Comparison of ENCODE assay signal across 8 cellular contexts in the genomic region with DNA sequence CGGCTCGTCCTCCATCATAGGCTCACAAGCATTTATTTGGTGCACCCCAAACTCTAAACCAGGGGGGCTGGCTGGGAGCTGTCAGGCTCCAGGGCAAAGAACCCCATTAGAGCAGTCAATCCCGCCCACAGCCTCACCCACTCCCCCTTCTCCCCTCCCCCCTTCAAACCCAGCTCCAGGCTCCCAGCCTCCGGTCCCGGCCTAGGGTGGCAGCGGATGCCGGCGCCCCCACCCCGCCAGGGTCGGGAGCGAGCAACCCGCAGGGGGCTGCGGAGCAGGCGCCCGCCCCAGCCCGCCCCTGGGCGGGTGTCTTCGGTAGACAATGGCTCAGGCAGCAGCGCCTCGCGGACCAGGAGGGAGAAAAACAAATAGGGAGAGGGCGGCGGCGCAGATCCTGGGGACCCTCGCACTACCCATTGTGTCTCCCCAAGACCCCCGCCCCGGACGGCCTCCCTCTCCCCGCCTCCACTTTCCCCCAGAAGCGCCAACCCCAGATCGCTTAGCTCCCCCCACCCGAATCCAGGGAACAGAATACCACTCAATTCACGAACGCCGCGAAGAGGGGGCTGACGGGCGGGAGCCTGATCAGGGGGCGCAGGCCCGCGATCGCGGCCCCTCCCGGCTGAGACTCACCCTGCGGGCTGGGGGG. TPM values are rescaled to one million over a fixed set of nuclear protein-coding genes. Genes with fewer than 3 reads are reported as not detected.
A peak's percentile ranks its signal among the peaks of the same experiment; 100 is the strongest.
DNase-seq lines count a peak whose midpoint lies in the region; ATAC-seq and TF ChIP-seq lines count a peak whose summit lies in the region.

No MANE protein-coding gene starts in this region.

- no peak overlapping the region for H3K27ac ChIP-seq in OCI-LY7 (ENCODE audit: low read depth, low read length, poor library complexity, severe bottlenecking)

- H3K4me1 ChIP-seq in OCI-LY7 (ENCODE audit: insufficient read depth, low read length, poor library complexity, severe bottlenecking) (peaks cover 49% of the 10 kb centered on the region), mononuclear cell (ENCODE audit: insufficient read depth, low read length) (peaks cover 12% of the 10 kb centered on the region)

- no peaks in the 10 kb centered on the region for H3K79me2 ChIP-seq in OCI-LY7 (ENCODE audit: insufficient read depth, low read depth, low read length)

- peaks cover 2% of the 10 kb centered on the region for H3K4me1 Mint-ChIP-seq in activated CD4-positive, alpha-beta T cell treated with anti-CD3 and anti-CD28 coated beads for 36 hours

- no peaks in the 10 kb centered on the region for H3K9me2 ChIP-seq in OCI-LY7 (ENCODE audit: insufficient read depth, low read length)

- BruUV-seq in OCI-LY7 (replicated peaks; lab: Mats Ljungman, UMichigan), result no TSS peak

- peak overlapping the region; percentile 89 for H3K4me2 ChIP-seq in OCI-LY7 (ENCODE audit: low read length)

- intact Hi-C loops in activated CD4-positive, alpha-beta T cell treated with anti-CD3 and anti-CD28 coated beads for 36 hours (cut with DNase I, micrococcal nuclease), result loop anchor here in 1 of 2 experiments (1.0 kb wide), 2 partner anchors 18 to 22 kb away; partner anchors contain the start of gene GRN
- intact Hi-C loops in OCI-LY7 (cut with micrococcal nuclease; ENCODE audit: unreplicated experiment), result no loop called here

- peak; percentile 39 for DNase-seq in activated CD4-positive, alpha-beta T cell treated with anti-CD3 and anti-CD28 coated beads for 36 hours
- no peak for DNase-seq in activated CD4-positive, alpha-beta T cell treated with anti-CD3 and anti-CD28 coated beads for 1 hour
- DNase-seq in OCI-LY7 (ENCODE audit: low spot score) (peak; percentile 59), dermis blood vessel endothelial cell (peak; percentile 27)
- no peak for DNase-seq in stimulated activated CD4-positive, alpha-beta T cell treated with anti-CD3 and anti-CD28 coated beads, Interleukin-4, amount 100 ng/mL, for 24 hours

- peak; percentile 23 for ATAC-seq in activated CD4-positive, alpha-beta T cell treated with anti-CD3 and anti-CD28 coated beads for 36 hours
- no peak for ATAC-seq in HG03378 (IDR thresholded peaks at IDR 0.05; ENCODE audit: unreplicated experiment)
- ATAC-seq in GM18502 (IDR thresholded peaks at IDR 0.05; ENCODE audit: poor library complexity, unreplicated experiment), result no peak

- peaks cover 22% of the 10 kb centered on the region for H3K27me3 Mint-ChIP-seq in activated CD4-positive, alpha-beta T cell treated with anti-CD3 and anti-CD28 coated beads for 36 hours

- H3K27ac Mint-ChIP-seq in activated CD4-positive, alpha-beta T cell treated with anti-CD3 and anti-CD28 coated beads for 36 hours, result no peak overlapping the region

- no peaks in the 10 kb centered on the region for H3K9me3 Mint-ChIP-seq in activated CD4-positive, alpha-beta T cell treated with anti-CD3 and anti-CD28 coated beads for 36 hours (ENCODE audit: low read depth)

- peak overlapping the region; percentile 77 for H3K4me3 ChIP-seq in OCI-LY7 (ENCODE audit: low read depth, low read length, poor library complexity, severe bottlenecking)
- peak overlapping the region; percentile 33 for H3K4me3 ChIP-seq in mononuclear cell (ENCODE audit: low read length)

- no peak for TF ChIP-seq CTCF in OCI-LY7 (conservative IDR thresholded peaks at IDR 0.05; ENCODE audit: low read length)

- H2AFZ ChIP-seq in OCI-LY7 (ENCODE audit: low read length), result peak overlapping the region; percentile 83

- POLR2A ChIA-PET in activated CD4-positive, alpha-beta T cell treated with anti-CD3 and anti-CD28 coated beads for 36 hours (lab: Charles Lee), result interaction anchor here (0.6 to 1.4 kb wide), 2 partner anchors 153 to 240 kb away, joined by 3 to 5 read pairs; partner anchors contain the start of gene HDAC5
- POLR2A ChIA-PET in OCI-LY7 (lab: Charles Lee), result interaction anchor here (0.6 to 1.3 kb wide), 3 partner anchors 15 to 180 kb away, joined by 3 to 4 read pairs (median 3); no protein-coding TSS in a partner anchor

- H3K4me3 Mint-ChIP-seq in activated CD4-positive, alpha-beta T cell treated with anti-CD3 and anti-CD28 coated beads for 36 hours, result peak overlapping the region; percentile 53

- H4K20me1 ChIP-seq in OCI-LY7 (ENCODE audit: insufficient read depth, low read length), result no peaks in the 10 kb centered on the region

- CTCF ChIA-PET in activated CD4-positive, alpha-beta T cell treated with anti-CD3 and anti-CD28 coated beads for 36 hours (lab: Charles Lee), result interaction anchor here (0.6 to 4.3 kb wide), 14 partner anchors 9 to 603 kb away, joined by 3 to 25 read pairs (median 4); partner anchors contain the start of gene GRN
- CTCF ChIA-PET in OCI-LY7 (lab: Charles Lee; ENCODE audit: unreplicated experiment), result no interaction called here

- H3K27me3 ChIP-seq in mononuclear cell (ENCODE audit: insufficient read depth, low read length), result peaks cover 5% of the 10 kb centered on the region

- H3K9me3 ChIP-seq in OCI-LY7 (ENCODE audit: low read length), result no peaks in the 10 kb centered on the region
- no peaks in the 10 kb centered on the region for H3K9me3 ChIP-seq in mononuclear cell (ENCODE audit: low read depth, low read length)

- H3K36me3 Mint-ChIP-seq in activated CD4-positive, alpha-beta T cell treated with anti-CD3 and anti-CD28 coated beads for 36 hours (ENCODE audit: low read depth), result no peaks in the 10 kb centered on the region

- no peaks in the 10 kb centered on the region for H3K36me3 ChIP-seq in OCI-LY7 (ENCODE audit: insufficient read depth, low read length)

RNA-seq across cellular contexts. Expression of gene FAM171A2, which starts 0.6 kb away (rescaled TPM):
- total RNA-seq in activated CD4-positive, alpha-beta T cell treated with anti-CD3 and anti-CD28 coated beads for 36 hours, result under 1 TPM; 0.18 to 0.32 TPM
- total RNA-seq in OCI-LY7 (2014; rRNA removed; shearing (Covaris generic)), result 3.4 and 8.8 TPM in 2 replicates
- total RNA-seq in OCI-LY7 (2022), result 4.2 and 4.6 TPM in 2 replicates
- 7.0 and 9.7 TPM in 2 replicates for total RNA-seq in dermis blood vessel endothelial cell
- 0.10 TPM for total RNA-seq in mononuclear cell

RNA-seq across cellular contexts. Expression of gene GRN, which starts 18.0 kb away (rescaled TPM):
- total RNA-seq in activated CD4-positive, alpha-beta T cell treated with anti-CD3 and anti-CD28 coated beads for 36 hours, result 10 to 100 TPM; 35.4 to 68.0 TPM
- 185 and 203 TPM in 2 replicates for total RNA-seq in OCI-LY7 (2014; rRNA removed; shearing (Covaris generic))
- 228 and 247 TPM in 2 replicates for total RNA-seq in OCI-LY7 (2022)
- 543 and 963 TPM in 2 replicates for total RNA-seq in dermis blood vessel endothelial cell
- 294 TPM for total RNA-seq in mononuclear cell

RNA-seq across cellular contexts. Expression of gene ITGA2B, which starts 26.4 kb away (rescaled TPM):
- 1 to 10 TPM; 1.6 to 1.7 TPM for total RNA-seq in activated CD4-positive, alpha-beta T cell treated with anti-CD3 and anti-CD28 coated beads for 36 hours
- 0.44 and 0.57 TPM in 2 replicates for total RNA-seq in OCI-LY7 (2014; rRNA removed; shearing (Covaris generic))
- 0.46 and 0.63 TPM in 2 replicates for total RNA-seq in OCI-LY7 (2022)
- 0.19 and 1.0 TPM in 2 replicates for total RNA-seq in dermis blood vessel endothelial cell
- total RNA-seq in mononuclear cell, result 54.5 TPM

RNA-seq across cellular contexts. Expression of gene SLC25A39, which starts 38.5 kb away (rescaled TPM):
- 100 to 1,000 TPM; 127 to 129 TPM for total RNA-seq in activated CD4-positive, alpha-beta T cell treated with anti-CD3 and anti-CD28 coated beads for 36 hours
- 135 and 156 TPM in 2 replicates for total RNA-seq in OCI-LY7 (2014; rRNA removed; shearing (Covaris generic))
- total RNA-seq in OCI-LY7 (2022) (142 and 159 TPM in 2 replicates), dermis blood vessel endothelial cell (88.8 and 120 TPM in 2 replicates), mononuclear cell (36.0 TPM)

RNA-seq across cellular contexts. Expression of gene RUNDC3A, which starts 54.7 kb away (rescaled TPM):
- total RNA-seq in activated CD4-positive, alpha-beta T cell treated with anti-CD3 and anti-CD28 coated beads for 36 hours, result under 1 TPM in 1 of 2 experiments, not detected in 1; 0.11 TPM
- 0.09 TPM in 1 of 2 replicates, not detected in the other for total RNA-seq in OCI-LY7 (2014; rRNA removed; shearing (Covaris generic))
- total RNA-seq in OCI-LY7 (2022), result 0.24 TPM in 1 of 2 replicates, not detected in the other
- under 0.01 TPM in 1 of 2 replicates, not detected in the other for total RNA-seq in dermis blood vessel endothelial cell
- 0.10 TPM for total RNA-seq in mononuclear cell

Comparison
In these comparisons a context has a peak if more than half of its experiments do, and no peak if none do; other contexts are left out.
1. DNase-seq: peak in activated CD4-positive, alpha-beta T cell treated with anti-CD3 and anti-CD28 coated beads for 36 hours (single experiment), OCI-LY7 (single experiment) and dermis blood vessel endothelial cell (single experiment); none in activated CD4-positive, alpha-beta T cell treated with anti-CD3 and anti-CD28 coated beads for 1 hour (single experiment) and stimulated activated CD4-positive, alpha-beta T cell treated with anti-CD3 and anti-CD28 coated beads, Interleukin-4, amount 100 ng/mL, for 24 hours (single experiment).
2. RNA of gene ITGA2B, which starts 26.4 kb away (total RNA-seq): 54.5 TPM in mononuclear cell (single experiment); 1.6 to 1.7 TPM in activated CD4-positive, alpha-beta T cell treated with anti-CD3 and anti-CD28 coated beads for 36 hours, 0.19 to 1.0 TPM in dermis blood vessel endothelial cell and 0.44 to 0.63 TPM in OCI-LY7; every median in the first group is over 10 times any median in the second.